ENCODE assay signal across 25 cellular contexts in the genomic region with DNA sequence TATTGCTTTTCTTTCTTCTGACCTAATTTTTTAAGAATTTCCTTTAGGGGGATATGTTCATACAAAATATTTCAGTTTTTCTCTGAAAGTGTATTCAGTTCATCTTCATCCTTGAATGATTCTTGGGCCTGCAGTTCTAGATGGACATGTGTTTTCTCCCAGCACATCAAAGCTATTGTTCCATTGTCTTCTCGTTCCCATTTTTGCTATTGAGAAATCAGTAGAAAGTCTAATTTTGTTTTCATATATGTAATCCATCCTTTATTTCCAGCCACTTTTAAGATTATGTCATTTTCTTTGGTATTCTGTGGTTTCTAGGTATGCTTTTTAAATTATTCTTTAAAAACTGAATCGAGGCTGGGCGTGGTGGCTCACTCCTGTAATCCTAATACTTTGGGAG. TPM values are rescaled to one million over a fixed set of nuclear protein-coding genes. Genes with fewer than 3 reads are reported as not detected.
DNase-seq lines count a peak whose midpoint lies in the region; ATAC-seq, FAIRE-seq and TF ChIP-seq lines count a peak whose summit lies in the region.
"Had no signal": no experiment of that assay in that cellular context is flagged by ENCODE, and none has a peak within 500 bp of the region (broad histone marks: within the 10 kb centered on the region; RNA-seq: fewer than 3 reads in every experiment).

No MANE protein-coding gene starts in this region.

- no peak overlapping the region for H3K4me2 ChIP-seq in HepG2 (ENCODE audit: low read depth, low read length)
- H3K4me2 ChIP-seq: BLaER1 had no signal

- H3K27me3 Mint-ChIP-seq in CD8-positive, alpha-beta T cell (ENCODE audit: low read depth): no peaks in the 10 kb centered on the region
- H3K27me3 Mint-ChIP-seq: CD8-positive, alpha-beta memory T cell had no signal

- H2AFZ ChIP-seq in HepG2 (ENCODE audit: low read length): no peak overlapping the region
- H2AFZ ChIP-seq: GM23248 had no signal

- TF ChIP-seq CTCF in CD8-positive, alpha-beta T cell (IDR thresholded peaks at IDR 0.05): no peak
- TF ChIP-seq CTCF in HEK293 (tag by site-specific recombination; IDR thresholded peaks at IDR 0.05) (no peak), HepG2 (CRISPR knock-in tag; IDR thresholded peaks at IDR 0.05) (no peak)

- DNase-seq in CD8-positive, alpha-beta T cell: no peak
- DNase-seq in HepG2 (ENCODE audit: low spot score) (no peak), epidermal melanocyte (ENCODE audit: insufficient read length, low spot score) (no peak)
- no peak for DNase-seq in central memory CD4-positive, alpha-beta T cell
- DNase-seq: CD4-positive, CD25-positive, alpha-beta regulatory T cell; CD8-positive, alpha-beta memory T cell; DMS 273 treated with DMSO at 0.1 percent for 48 hours; DMS79; EL; GDM1; GM23248; H7; HCEC 1CT; HFFc6 had no signal

- POLR2A ChIA-PET in CD8-positive, alpha-beta T cell (lab: Charles Lee): interaction anchor here (0.8 to 1.4 kb wide), 2 partner anchors 11 to 22 kb away, joined by 3 to 5 read pairs; no protein-coding TSS in a partner anchor
- POLR2A ChIA-PET in HEK293 (lab: Yijun Ruan, JAX) (interaction anchor here (1.1 kb wide), 1 partner anchor 157 kb away, joined by 4 read pairs; no protein-coding TSS in a partner anchor), HepG2 (lab: Yijun Ruan, JAX) (no interaction called here)

- H3K27ac ChIP-seq in CD8-positive, alpha-beta T cell (ENCODE audit: low read depth, low read length): no peak overlapping the region
- no peak overlapping the region for H3K27ac ChIP-seq in HEK293 (ENCODE audit: extremely low read depth, low read depth, low read length)
- no peak overlapping the region for H3K27ac ChIP-seq in HepG2 (ENCODE audit: extremely low read length, insufficient read depth, low read length)
- H3K27ac ChIP-seq: BLaER1, C4-2B, GM23248 had no signal

- no peaks in the 10 kb centered on the region for H3K36me3 Mint-ChIP-seq in CD8-positive, alpha-beta T cell
- H3K36me3 Mint-ChIP-seq: CD4-positive, CD25-positive, alpha-beta regulatory T cell; CD8-positive, alpha-beta memory T cell had no signal

- no peaks in the 10 kb centered on the region for H3K27me3 ChIP-seq in CD8-positive, alpha-beta T cell (ENCODE audit: insufficient read depth, low read length)
- peaks cover 0 to 3% of the 10 kb centered on the region in 2 experiments; a peak in 2 of 5 replicates for H3K27me3 ChIP-seq in HepG2 (ENCODE audit: control insufficient read depth in 1 of 2, insufficient read depth in 2 of 2, low read length in 2 of 2)
- H3K27me3 ChIP-seq: BLaER1 had no signal

- H3K4me1 Mint-ChIP-seq in CD8-positive, alpha-beta T cell (ENCODE audit: low read depth): peaks cover 14% of the 10 kb centered on the region
- H3K4me1 Mint-ChIP-seq: B cell had no signal

- in situ Hi-C loops in HepG2 (cut with HindIII; ENCODE audit: extremely low pct_ligation_motif_present, low pct_unique_long_range_greater_than_20kb): no loop called here

- no peaks in the 10 kb centered on the region for H4K20me1 ChIP-seq in HepG2 (ENCODE audit: insufficient read depth, low read length)
- H4K20me1 ChIP-seq: BLaER1 had no signal

- H3K4me3 Mint-ChIP-seq in CD8-positive, alpha-beta T cell: no peak overlapping the region
- H3K4me3 Mint-ChIP-seq: B cell; CD4-positive, CD25-positive, alpha-beta regulatory T cell; CD8-positive, alpha-beta memory T cell; HFFc6 had no signal

- no peak for ATAC-seq in CD8-positive, alpha-beta T cell
- ATAC-seq in HepG2 (no peak), HG03280 (IDR thresholded peaks at IDR 0.05; ENCODE audit: unreplicated experiment) (no peak)
- ATAC-seq: GM12878 had no signal

- H3K79me2 ChIP-seq in HepG2 (ENCODE audit: insufficient read depth, low read length): no peaks in the 10 kb centered on the region

- FAIRE-seq in HepG2 (lab: Jason Lieb, UNC): no peak
- FAIRE-seq: D721Med, GM12878, GM19239, H1 had no signal

- H3K4me3 ChIP-seq in CD8-positive, alpha-beta T cell (ENCODE audit: low read depth, low read length): no peak overlapping the region
- no peak overlapping the region for H3K4me3 ChIP-seq in HEK293 (ENCODE audit: low read depth, low read length)
- H3K4me3 ChIP-seq in HepG2 (replicated peaks in 1 of 3; ENCODE audit: insufficient read depth in 1 of 3, low read depth in 2 of 3, low read length in 3 of 3): no peak overlapping the region
- H3K4me3 ChIP-seq: BLaER1, GM12878, GM23248 had no signal

- TF ChIP-seq RAD21 in HepG2 (CRISPR knock-in tag; IDR thresholded peaks at IDR 0.05): no peak

- TF ChIP-seq POLR2A in HepG2 (IDR thresholded peaks at IDR 0.05; ENCODE audit: insufficient read depth in 1 of 2, low read depth in 2 of 2, low read length in 2 of 2): no peak

- no peak overlapping the region for H3K9ac ChIP-seq in HepG2 (ENCODE audit: insufficient read depth, low read depth, low read length)
- H3K9ac ChIP-seq: BLaER1, GM23248 had no signal

- H3K9me3 Mint-ChIP-seq in CD8-positive, alpha-beta T cell: no peaks in the 10 kb centered on the region
- H3K9me3 Mint-ChIP-seq: CD8-positive, alpha-beta memory T cell had no signal

- TF ChIP-seq EP300 in HepG2 (IDR thresholded peaks at IDR 0.05; ENCODE audit: low read depth in 2 of 2, low read length in 2 of 2): no peak
- TF ChIP-seq EP300 in HepG2 (CRISPR knock-in tag; IDR thresholded peaks at IDR 0.05; ENCODE audit: borderline replicate concordance): no peak

- intact Hi-C loops in CD8-positive, alpha-beta T cell (cut with DNase I, micrococcal nuclease): no loop called here
- intact Hi-C loops in HepG2 (cut with micrococcal nuclease; ENCODE audit: unreplicated experiment): no loop called here

- peaks cover 13% of the 10 kb centered on the region for H3K4me1 ChIP-seq in CD8-positive, alpha-beta T cell (ENCODE audit: insufficient read depth, low read length)
- no peaks in the 10 kb centered on the region for H3K4me1 ChIP-seq in HEK293 (ENCODE audit: control insufficient read depth, insufficient read depth, low read length)
- peaks cover 21% of the 10 kb centered on the region for H3K4me1 ChIP-seq in HepG2 (ENCODE audit: insufficient read depth, low read length)

- no peaks in the 10 kb centered on the region for H3K36me3 ChIP-seq in CD8-positive, alpha-beta T cell (ENCODE audit: insufficient read depth, low read length)
- H3K36me3 ChIP-seq in HEK293 (ENCODE audit: control insufficient read depth in 2 of 2, insufficient read depth in 1 of 2, low read length in 2 of 2) (no peaks in the 10 kb centered on the region), HepG2 (replicated peaks in 1 of 2; ENCODE audit: control insufficient read depth in 1 of 2, insufficient read depth in 2 of 2, low read length in 2 of 2) (no peaks in the 10 kb centered on the region)
- H3K36me3 ChIP-seq: BLaER1 had no signal

- BruUV-seq in HepG2 (replicated peaks; lab: Mats Ljungman, UMichigan): no TSS peak

- H3K9me3 ChIP-seq in CD8-positive, alpha-beta T cell (ENCODE audit: low read length): no peaks in the 10 kb centered on the region
- H3K9me3 ChIP-seq in HEK293 (ENCODE audit: control insufficient read depth, insufficient read depth, low read depth, low read length) (peaks cover 3% of the 10 kb centered on the region; the same call in 1 of the 2 replicates), HepG2 (ENCODE audit: low read length) (no peaks in the 10 kb centered on the region)
- H3K9me3 ChIP-seq: BLaER1 had no signal

- H3K27ac Mint-ChIP-seq in CD8-positive, alpha-beta T cell: peak overlapping the region; percentile 6
- H3K27ac Mint-ChIP-seq: B cell, HFFc6 had no signal

- CTCF ChIA-PET in CD8-positive, alpha-beta T cell (lab: Charles Lee): interaction anchor here (0.7 to 2.2 kb wide), 5 partner anchors 13 to 83 kb away, joined by 3 to 10 read pairs (median 4); no protein-coding TSS in a partner anchor
- CTCF ChIA-PET in HEK293 (lab: Yijun Ruan, JAX) (interaction anchor here (0.6 to 7.6 kb wide), 5 partner anchors 12 to 118 kb away, joined by 3 to 53 read pairs (median 4); no protein-coding TSS in a partner anchor), HepG2 (lab: Yijun Ruan, JAX; ENCODE audit: low intra/inter-chr PET ratio, low total read pairs) (no interaction called here)

- WGBS in HepG2 (ENCODE audit: low lambda C conversion rate): 27% methylated on average over 3 of the region's 3 CpGs

RNA-seq across cellular contexts. Expression of a gene that starts 15.8 kb away (rescaled TPM):
- total RNA-seq in CD8-positive, alpha-beta T cell: 100 to 1,000 TPM; 207 to 221 TPM
- 8.0 and 14.7 TPM in 2 replicates for total RNA-seq in HepG2 (2016; rRNA removed; fragmentation: Illumina TruSeq; extraction: Trizol)
- total RNA-seq in HepG2 (2016; cell fraction: cytosol; rRNA removed; fragmentation: Illumina TruSeq; extraction: Trizol; ENCODE audit: low read depth): 23.3 and 25.4 TPM in 2 replicates
- total RNA-seq in HepG2 (2016; cell fraction: insoluble cytoplasmic fraction; rRNA removed; fragmentation: Illumina TruSeq; extraction: Trizol): 7.2 and 15.9 TPM in 2 replicates
- 26.9 and 28.0 TPM in 2 replicates for total RNA-seq in HepG2 (2016; cell fraction: membrane; rRNA removed; fragmentation: Illumina TruSeq; extraction: Trizol)
- 17.9 and 19.7 TPM in 2 replicates for total RNA-seq in HepG2 (2016; cell fraction: nucleus; rRNA removed; fragmentation: Illumina TruSeq; extraction: Trizol)
- 171 and 181 TPM in 2 replicates for polyA plus RNA-seq in HepG2 (2011; rRNA removed)
- 68.5 and 120 TPM in 2 replicates for polyA plus RNA-seq in HepG2 (2011; cell fraction: cytosol; rRNA removed)
- polyA plus RNA-seq in HepG2 (2011; cell fraction: nucleus; rRNA removed): 669 and 1,022 TPM in 2 replicates
- 68.6 and 85.6 TPM in 2 replicates for polyA plus RNA-seq in HepG2 (2012)
- polyA plus RNA-seq in HepG2 (2016; cell fraction: cytosol; fragmentation: Illumina TruSeq; extraction: Trizol; ENCODE audit: low read depth): 47.6 and 52.1 TPM in 2 replicates
- polyA plus RNA-seq in HepG2 (2016; cell fraction: insoluble cytoplasmic fraction; fragmentation: Illumina TruSeq; extraction: Trizol; ENCODE audit: low read depth): 11.6 and 19.2 TPM in 2 replicates
- 43.5 and 50.9 TPM in 2 replicates for polyA plus RNA-seq in HepG2 (2016; cell fraction: membrane; fragmentation: Illumina TruSeq; extraction: Trizol; ENCODE audit: low read depth)
- 55.7 and 69.0 TPM in 2 replicates for polyA plus RNA-seq in HepG2 (2016; cell fraction: nucleus; fragmentation: Illumina TruSeq; extraction: Trizol; ENCODE audit: insufficient read depth, low read depth)
- polyA minus RNA-seq in HepG2 (2011; rRNA and poly(A)+ RNA removed; ENCODE audit: low replicate concordance): 32.3 and 120 TPM in 2 replicates
- polyA minus RNA-seq in HepG2 (2011; cell fraction: cytosol; rRNA and poly(A)+ RNA removed): 59.4 and 66.8 TPM in 2 replicates
- polyA minus RNA-seq in HepG2 (2011; cell fraction: nucleus; rRNA and poly(A)+ RNA removed): 94.2 and 105 TPM in 2 replicates

RNA-seq across cellular contexts. Expression of a gene that starts 20.3 kb away (rescaled TPM):
- 1 to 10 TPM; 5.0 to 5.7 TPM for total RNA-seq in CD8-positive, alpha-beta T cell
- total RNA-seq in HepG2 (2016; rRNA removed; fragmentation: Illumina TruSeq; extraction: Trizol): 5.5 and 6.3 TPM in 2 replicates
- total RNA-seq in HepG2 (2016; cell fraction: cytosol; rRNA removed; fragmentation: Illumina TruSeq; extraction: Trizol; ENCODE audit: low read depth): 0.61 and 0.88 TPM in 2 replicates
- total RNA-seq in HepG2 (2016; cell fraction: insoluble cytoplasmic fraction; rRNA removed; fragmentation: Illumina TruSeq; extraction: Trizol): 4.8 and 6.5 TPM in 2 replicates
- total RNA-seq in HepG2 (2016; cell fraction: membrane; rRNA removed; fragmentation: Illumina TruSeq; extraction: Trizol): 3.4 TPM in 2 replicates
- total RNA-seq in HepG2 (2016; cell fraction: nucleus; rRNA removed; fragmentation: Illumina TruSeq; extraction: Trizol): 4.8 and 6.0 TPM in 2 replicates
- polyA plus RNA-seq in HepG2 (2011; rRNA removed): 9.1 and 11.5 TPM in 2 replicates
- polyA plus RNA-seq in HepG2 (2011; cell fraction: cytosol; rRNA removed): 6.9 and 7.9 TPM in 2 replicates
- 8.8 and 9.8 TPM in 2 replicates for polyA plus RNA-seq in HepG2 (2011; cell fraction: nucleus; rRNA removed)
- 4.4 and 4.5 TPM in 2 replicates for polyA plus RNA-seq in HepG2 (2012)
- 0.40 and 0.45 TPM in 2 replicates for polyA plus RNA-seq in HepG2 (2016; cell fraction: cytosol; fragmentation: Illumina TruSeq; extraction: Trizol; ENCODE audit: low read depth)
- polyA plus RNA-seq in HepG2 (2016; cell fraction: insoluble cytoplasmic fraction; fragmentation: Illumina TruSeq; extraction: Trizol; ENCODE audit: low read depth): 2.9 and 3.3 TPM in 2 replicates
- polyA plus RNA-seq in HepG2 (2016; cell fraction: membrane; fragmentation: Illumina TruSeq; extraction: Trizol; ENCODE audit: low read depth): 1.0 and 1.2 TPM in 2 replicates
- 3.7 and 4.6 TPM in 2 replicates for polyA plus RNA-seq in HepG2 (2016; cell fraction: nucleus; fragmentation: Illumina TruSeq; extraction: Trizol; ENCODE audit: insufficient read depth, low read depth)
- polyA minus RNA-seq in HepG2 (2011; rRNA and poly(A)+ RNA removed; ENCODE audit: low replicate concordance): 5.1 and 35.3 TPM in 2 replicates
- polyA minus RNA-seq in HepG2 (2011; cell fraction: cytosol; rRNA and poly(A)+ RNA removed): 17.0 and 18.6 TPM in 2 replicates
- 31.9 and 39.7 TPM in 2 replicates for polyA minus RNA-seq in HepG2 (2011; cell fraction: nucleus; rRNA and poly(A)+ RNA removed)

RNA-seq across cellular contexts. Expression of a gene that starts 46.0 kb away (rescaled TPM):
- 1 to 10 TPM; 1.9 to 2.3 TPM for total RNA-seq in CD8-positive, alpha-beta T cell
- 1.5 and 2.7 TPM in 2 replicates for total RNA-seq in HepG2 (2016; rRNA removed; fragmentation: Illumina TruSeq; extraction: Trizol)
- total RNA-seq in HepG2 (2016; cell fraction: cytosol; rRNA removed; fragmentation: Illumina TruSeq; extraction: Trizol; ENCODE audit: low read depth): 4.5 and 6.0 TPM in 2 replicates
- 1.1 and 2.5 TPM in 2 replicates for total RNA-seq in HepG2 (2016; cell fraction: insoluble cytoplasmic fraction; rRNA removed; fragmentation: Illumina TruSeq; extraction: Trizol)
- total RNA-seq in HepG2 (2016; cell fraction: membrane; rRNA removed; fragmentation: Illumina TruSeq; extraction: Trizol): 6.4 and 8.1 TPM in 2 replicates
- total RNA-seq in HepG2 (2016; cell fraction: nucleus; rRNA removed; fragmentation: Illumina TruSeq; extraction: Trizol): 1.5 and 2.0 TPM in 2 replicates
- polyA plus RNA-seq in HepG2 (2011; rRNA removed): 20.1 and 24.5 TPM in 2 replicates
- polyA plus RNA-seq in HepG2 (2011; cell fraction: cytosol; rRNA removed): 14.0 and 14.1 TPM in 2 replicates
- polyA plus RNA-seq in HepG2 (2011; cell fraction: nucleus; rRNA removed): 42.7 and 48.8 TPM in 2 replicates
- 5.5 and 5.6 TPM in 2 replicates for polyA plus RNA-seq in HepG2 (2012)
- polyA plus RNA-seq in HepG2 (2016; cell fraction: cytosol; fragmentation: Illumina TruSeq; extraction: Trizol; ENCODE audit: low read depth): 8.2 and 8.5 TPM in 2 replicates
- polyA plus RNA-seq in HepG2 (2016; cell fraction: insoluble cytoplasmic fraction; fragmentation: Illumina TruSeq; extraction: Trizol; ENCODE audit: low read depth): 1.9 and 2.0 TPM in 2 replicates
- polyA plus RNA-seq in HepG2 (2016; cell fraction: membrane; fragmentation: Illumina TruSeq; extraction: Trizol; ENCODE audit: low read depth): 8.0 and 8.2 TPM in 2 replicates
- 6.6 and 6.8 TPM in 2 replicates for polyA plus RNA-seq in HepG2 (2016; cell fraction: nucleus; fragmentation: Illumina TruSeq; extraction: Trizol; ENCODE audit: insufficient read depth, low read depth)
- 0.89 and 10.7 TPM in 2 replicates for polyA minus RNA-seq in HepG2 (2011; rRNA and poly(A)+ RNA removed; ENCODE audit: low replicate concordance)
- 4.2 TPM in 2 replicates for polyA minus RNA-seq in HepG2 (2011; cell fraction: cytosol; rRNA and poly(A)+ RNA removed)
- polyA minus RNA-seq in HepG2 (2011; cell fraction: nucleus; rRNA and poly(A)+ RNA removed): 10.8 and 11.2 TPM in 2 replicates

RNA-seq across cellular contexts. Expression of a gene that starts 57.2 kb away (rescaled TPM):
- total RNA-seq in CD8-positive, alpha-beta T cell: not detected
- 23.9 and 46.7 TPM in 2 replicates for total RNA-seq in HepG2 (2016; rRNA removed; fragmentation: Illumina TruSeq; extraction: Trizol)
- total RNA-seq in HepG2 (2016; cell fraction: cytosol; rRNA removed; fragmentation: Illumina TruSeq; extraction: Trizol; ENCODE audit: low read depth): 42.7 and 50.6 TPM in 2 replicates
- 21.2 and 50.0 TPM in 2 replicates for total RNA-seq in HepG2 (2016; cell fraction: insoluble cytoplasmic fraction; rRNA removed; fragmentation: Illumina TruSeq; extraction: Trizol)
- 54.3 and 66.8 TPM in 2 replicates for total RNA-seq in HepG2 (2016; cell fraction: membrane; rRNA removed; fragmentation: Illumina TruSeq; extraction: Trizol)
- total RNA-seq in HepG2 (2016; cell fraction: nucleus; rRNA removed; fragmentation: Illumina TruSeq; extraction: Trizol): 45.3 and 57.3 TPM in 2 replicates
- polyA plus RNA-seq in HepG2 (2011; rRNA removed): 261 and 364 TPM in 2 replicates
- polyA plus RNA-seq in HepG2 (2011; cell fraction: cytosol; rRNA removed): 287 and 379 TPM in 2 replicates
- polyA plus RNA-seq in HepG2 (2011; cell fraction: nucleus; rRNA removed): 902 and 1,132 TPM in 2 replicates
- 157 and 225 TPM in 2 replicates for polyA plus RNA-seq in HepG2 (2012)
- 63.0 and 76.1 TPM in 2 replicates for polyA plus RNA-seq in HepG2 (2016; cell fraction: cytosol; fragmentation: Illumina TruSeq; extraction: Trizol; ENCODE audit: low read depth)
- polyA plus RNA-seq in HepG2 (2016; cell fraction: insoluble cytoplasmic fraction; fragmentation: Illumina TruSeq; extraction: Trizol; ENCODE audit: low read depth): 32.2 and 40.3 TPM in 2 replicates
- polyA plus RNA-seq in HepG2 (2016; cell fraction: membrane; fragmentation: Illumina TruSeq; extraction: Trizol; ENCODE audit: low read depth): 76.4 and 86.0 TPM in 2 replicates
- 121 and 129 TPM in 2 replicates for polyA plus RNA-seq in HepG2 (2016; cell fraction: nucleus; fragmentation: Illumina TruSeq; extraction: Trizol; ENCODE audit: insufficient read depth, low read depth)
- polyA minus RNA-seq in HepG2 (2011; rRNA and poly(A)+ RNA removed; ENCODE audit: low replicate concordance): 189 TPM in 1 of 2 replicates, not detected in the other
- 86.7 and 119 TPM in 2 replicates for polyA minus RNA-seq in HepG2 (2011; cell fraction: cytosol; rRNA and poly(A)+ RNA removed)
- 78.7 and 86.0 TPM in 2 replicates for polyA minus RNA-seq in HepG2 (2011; cell fraction: nucleus; rRNA and poly(A)+ RNA removed)
- total RNA-seq: A172; B cell; CD4-positive, CD25-positive, alpha-beta regulatory T cell; CD8-positive, alpha-beta memory T cell; GM23248; HFFc6 had no signal
- polyA plus RNA-seq: AG04450, GM23248 had no signal

RNA-seq across cellular contexts. Expression of a gene that starts 57.6 kb away (rescaled TPM):
- 1 to 10 TPM; 1.4 to 1.5 TPM for total RNA-seq in CD8-positive, alpha-beta T cell
- total RNA-seq in HepG2 (2016; rRNA removed; fragmentation: Illumina TruSeq; extraction: Trizol): 4.4 and 6.2 TPM in 2 replicates
- total RNA-seq in HepG2 (2016; cell fraction: cytosol; rRNA removed; fragmentation: Illumina TruSeq; extraction: Trizol; ENCODE audit: low read depth): 1.3 and 1.4 TPM in 2 replicates
- 4.0 and 6.2 TPM in 2 replicates for total RNA-seq in HepG2 (2016; cell fraction: insoluble cytoplasmic fraction; rRNA removed; fragmentation: Illumina TruSeq; extraction: Trizol)
- total RNA-seq in HepG2 (2016; cell fraction: membrane; rRNA removed; fragmentation: Illumina TruSeq; extraction: Trizol): 1.6 and 2.0 TPM in 2 replicates
- 2.9 TPM in 2 replicates for total RNA-seq in HepG2 (2016; cell fraction: nucleus; rRNA removed; fragmentation: Illumina TruSeq; extraction: Trizol)
- 2.1 and 2.3 TPM in 2 replicates for polyA plus RNA-seq in HepG2 (2011; rRNA removed)
- polyA plus RNA-seq in HepG2 (2011; cell fraction: cytosol; rRNA removed): 0.99 and 2.0 TPM in 2 replicates
- polyA plus RNA-seq in HepG2 (2011; cell fraction: nucleus; rRNA removed): 1.7 and 2.2 TPM in 2 replicates
- 2.0 and 2.3 TPM in 2 replicates for polyA plus RNA-seq in HepG2 (2012)
- polyA plus RNA-seq in HepG2 (2016; cell fraction: cytosol; fragmentation: Illumina TruSeq; extraction: Trizol; ENCODE audit: low read depth): 0.37 and 0.49 TPM in 2 replicates
- 4.0 and 4.7 TPM in 2 replicates for polyA plus RNA-seq in HepG2 (2016; cell fraction: insoluble cytoplasmic fraction; fragmentation: Illumina TruSeq; extraction: Trizol; ENCODE audit: low read depth)
- 0.87 and 1.1 TPM in 2 replicates for polyA plus RNA-seq in HepG2 (2016; cell fraction: membrane; fragmentation: Illumina TruSeq; extraction: Trizol; ENCODE audit: low read depth)
- polyA plus RNA-seq in HepG2 (2016; cell fraction: nucleus; fragmentation: Illumina TruSeq; extraction: Trizol; ENCODE audit: insufficient read depth, low read depth): 5.5 and 5.9 TPM in 2 replicates
- polyA minus RNA-seq in HepG2 (2011; rRNA and poly(A)+ RNA removed; ENCODE audit: low replicate concordance): 2.0 and 3.4 TPM in 2 replicates
- polyA minus RNA-seq in HepG2 (2011; cell fraction: cytosol; rRNA and poly(A)+ RNA removed): 1.5 and 1.8 TPM in 2 replicates
- 3.5 and 4.0 TPM in 2 replicates for polyA minus RNA-seq in HepG2 (2011; cell fraction: nucleus; rRNA and poly(A)+ RNA removed)

Comparison
In these comparisons a context has a peak if more than half of its experiments do, and no peak if none do; other contexts are left out.
1. RNA of a gene that starts 15.8 kb away (total RNA-seq): 207 to 221 TPM in CD8-positive, alpha-beta T cell; 7.2 to 28.0 TPM in HepG2; every median in the first group is over 4 times any median in the second.